In the genomic region with DNA sequence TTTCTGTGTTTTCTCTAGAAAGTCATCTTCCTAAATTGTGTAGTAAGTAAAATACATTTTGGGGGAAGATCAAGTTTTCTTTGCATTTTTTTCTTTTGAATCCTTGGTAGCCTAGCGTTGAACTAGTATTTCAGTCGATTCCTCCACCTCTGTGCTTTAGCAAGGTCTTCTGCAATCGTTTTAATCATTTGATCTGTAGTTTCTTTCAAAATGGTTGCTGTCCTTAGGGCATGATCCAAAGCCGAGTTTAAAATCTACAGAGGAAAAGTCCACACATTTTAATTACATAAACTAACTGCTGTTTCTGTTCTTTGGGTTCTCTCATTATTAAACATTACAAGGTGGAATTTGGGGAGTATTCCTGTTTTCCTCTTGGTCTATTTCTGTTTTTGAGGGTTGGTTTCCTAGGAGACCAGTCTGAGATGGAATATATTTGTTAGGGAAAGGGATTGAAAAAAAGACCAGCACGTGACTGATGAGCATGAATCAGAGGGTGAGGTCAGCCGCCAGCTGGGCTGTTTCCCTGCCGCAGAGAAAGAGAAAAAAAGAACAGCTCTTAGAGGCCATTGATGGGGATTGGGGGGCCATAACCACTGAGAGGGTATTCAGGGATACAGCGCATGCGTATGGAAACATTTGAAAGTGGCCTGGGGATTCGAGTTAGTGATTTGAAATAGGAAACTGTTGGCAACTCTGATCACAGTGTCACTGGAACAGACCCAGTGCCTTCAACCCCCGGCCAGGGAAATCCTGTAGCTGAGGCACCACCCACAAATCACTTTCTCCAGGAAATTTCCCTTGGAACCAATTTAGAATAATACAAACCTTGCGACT, we compare ENCODE assay signal across 11 cellular contexts. TPM values are rescaled to one million over a fixed set of nuclear protein-coding genes. Genes with fewer than 3 reads are reported as not detected.
DNase-seq lines count a peak whose midpoint lies in the region; ATAC-seq and FAIRE-seq lines count a peak whose summit lies in the region.
"Had no signal": no experiment of that assay in that cellular context is flagged by ENCODE, and none has a peak within 500 bp of the region (broad histone marks: within the 10 kb centered on the region; RNA-seq: fewer than 3 reads in every experiment).

No MANE protein-coding gene starts in this region.

- H3K4me3 ChIP-seq in neuronal stem cell (ENCODE audit: low read length in 2 of 2), result peak overlapping the region in 1 of 2 donors; percentile 31

- no peak overlapping the region for H2BK5ac ChIP-seq in neuronal stem cell (ENCODE audit: low read length)

- FAIRE-seq in frontal cortex (lab: Jason Lieb, UNC), result no peak

- DNase-seq in activated CD4-positive, alpha-beta T cell treated with anti-CD3 and anti-CD28 coated beads, Interleukin-2, amount 10 ng/mL, durations not matched to agents 24 days and 14 days, result peak; percentile 46
- DNase-seq in activated CD4-positive, alpha-beta T cell treated with anti-CD3 and anti-CD28 coated beads for 48 hours, result no peak
- DNase-seq in T1000 (lab: John Stamatoyannopoulos, UW), result peak; percentile 76
- DNase-seq in frontal cortex (ENCODE audit: low spot score in 2 of 2), result peak; percentile 37 to 58
- peak; percentile 39 for DNase-seq in neuronal stem cell (ENCODE audit: low spot score)
- no peak for DNase-seq in stimulated activated naive B cell treated with anti-CD40 and anti-IgM and Interleukin-4, amounts not matched to agents 10 μg/mL and 1 μg/mL and 100 μg/mL, for 72 hours
- DNase-seq: CD4-positive, CD25-positive, alpha-beta regulatory T cell had no signal

- H3K27me3 Mint-ChIP-seq in activated CD4-positive, alpha-beta T cell treated with anti-CD3 and anti-CD28 coated beads, Interleukin-2, amount 10 ng/mL, durations not matched to agents 24 days and 14 days, result peaks cover 23% of the 10 kb centered on the region
- peaks cover 0 to 3% of the 10 kb centered on the region in 2 donors for H3K27me3 Mint-ChIP-seq in stimulated activated naive B cell treated with anti-CD40 and anti-IgM and Interleukin-4, amounts not matched to agents 10 μg/mL and 1 μg/mL and 100 μg/mL, for 72 hours

- H3K4me1 Mint-ChIP-seq in activated CD4-positive, alpha-beta T cell treated with anti-CD3 and anti-CD28 coated beads, Interleukin-2, amount 10 ng/mL, durations not matched to agents 24 days and 14 days, result no peaks in the 10 kb centered on the region
- H3K4me1 Mint-ChIP-seq in stimulated activated naive B cell treated with anti-CD40 and anti-IgM and Interleukin-4, amounts not matched to agents 10 μg/mL and 1 μg/mL and 100 μg/mL, for 72 hours, result no peaks in the 10 kb centered on the region
- H3K4me1 Mint-ChIP-seq: CD4-positive, CD25-positive, alpha-beta regulatory T cell had no signal

- no peak overlapping the region for H3K4me3 Mint-ChIP-seq in activated CD4-positive, alpha-beta T cell treated with anti-CD3 and anti-CD28 coated beads, Interleukin-2, amount 10 ng/mL, durations not matched to agents 24 days and 14 days
- no peak overlapping the region for H3K4me3 Mint-ChIP-seq in stimulated activated naive B cell treated with anti-CD40 and anti-IgM and Interleukin-4, amounts not matched to agents 10 μg/mL and 1 μg/mL and 100 μg/mL, for 72 hours
- H3K4me3 Mint-ChIP-seq: CD4-positive, CD25-positive, alpha-beta regulatory T cell; stimulated activated naive CD8-positive, alpha-beta T cell treated with anti-CD3 and anti-CD28 coated beads, Interleukin-15, Interleukin-2, amounts not matched to agents 100 ng/mL and 50 ng/mL, for 24 hours had no signal

- H3K36me3 Mint-ChIP-seq in activated CD4-positive, alpha-beta T cell treated with anti-CD3 and anti-CD28 coated beads, Interleukin-2, amount 10 ng/mL, durations not matched to agents 24 days and 14 days (ENCODE audit: low read depth), result peaks cover 6% of the 10 kb centered on the region
- H3K36me3 Mint-ChIP-seq in stimulated activated naive B cell treated with anti-CD40 and anti-IgM and Interleukin-4, amounts not matched to agents 10 μg/mL and 1 μg/mL and 100 μg/mL, for 72 hours, result peaks cover 4 to 5% of the 10 kb centered on the region in 2 donors
- H3K36me3 Mint-ChIP-seq: CD4-positive, CD25-positive, alpha-beta regulatory T cell had no signal

- no peak overlapping the region for H2BK15ac ChIP-seq in neuronal stem cell (ENCODE audit: low read length)

- no peak overlapping the region for H4K91ac ChIP-seq in neuronal stem cell (ENCODE audit: low read depth, low read length, poor library complexity)

- no CpG with 5 or more reads among the region's 12 CpGs for WGBS in neuronal stem cell (ENCODE audit: extremely low coverage in 2 of 2, insufficient read length in 2 of 2, insufficient replicate concordance in 1 of 2), 2 donors

- H3K27me3 ChIP-seq in neuronal stem cell (ENCODE audit: control insufficient read depth in 3 of 3, insufficient read depth in 3 of 3, low read depth in 1 of 3, low read length in 3 of 3), result no peaks in the 10 kb centered on the region

- peaks cover 0 to 4% of the 10 kb centered on the region in 2 donors for H3K36me3 ChIP-seq in neuronal stem cell (replicated peaks in 1 of 2; ENCODE audit: control insufficient read depth in 2 of 2, insufficient read depth in 2 of 2, low read length in 2 of 2)

- H2AK5ac ChIP-seq in neuronal stem cell (ENCODE audit: low read depth, low read length), result no peak overlapping the region

- H3K9me3 ChIP-seq in neuronal stem cell (replicated peaks in 1 of 2; ENCODE audit: control insufficient read depth in 2 of 2, insufficient read depth in 1 of 2, low read depth in 1 of 2, low read length in 2 of 2), result peaks cover 0 to 5% of the 10 kb centered on the region in 2 donors

- peak overlapping the region; percentile 65 for H3K27ac ChIP-seq in neuronal stem cell (replicated peaks; ENCODE audit: low read length)
- H3K27ac ChIP-seq: VCaP had no signal

- peak overlapping the region; percentile 60 for H2AFZ ChIP-seq in neuronal stem cell (ENCODE audit: low read length)

- no peak overlapping the region for H3K4me2 ChIP-seq in neuronal stem cell (ENCODE audit: insufficient read depth, low read length, poor library complexity, severe bottlenecking)

- H3K9me3 Mint-ChIP-seq in activated CD4-positive, alpha-beta T cell treated with anti-CD3 and anti-CD28 coated beads, Interleukin-2, amount 10 ng/mL, durations not matched to agents 24 days and 14 days, result no peaks in the 10 kb centered on the region
- H3K9me3 Mint-ChIP-seq in stimulated activated naive B cell treated with anti-CD40 and anti-IgM and Interleukin-4, amounts not matched to agents 10 μg/mL and 1 μg/mL and 100 μg/mL, for 72 hours, result no peaks in the 10 kb centered on the region
- H3K9me3 Mint-ChIP-seq: stimulated activated naive CD8-positive, alpha-beta T cell treated with anti-CD3 and anti-CD28 coated beads, Interleukin-15, Interleukin-2, amounts not matched to agents 100 ng/mL and 50 ng/mL, for 24 hours had no signal

- H3K9ac ChIP-seq in neuronal stem cell (ENCODE audit: low read depth, low read length, poor library complexity), result no peak overlapping the region

- no peak overlapping the region for H3K14ac ChIP-seq in neuronal stem cell (ENCODE audit: low read length)

- H3K23ac ChIP-seq in neuronal stem cell (ENCODE audit: low read depth, low read length, poor library complexity), result no peak overlapping the region

- no peak overlapping the region for H3K27ac Mint-ChIP-seq in activated CD4-positive, alpha-beta T cell treated with anti-CD3 and anti-CD28 coated beads, Interleukin-2, amount 10 ng/mL, durations not matched to agents 24 days and 14 days
- H3K27ac Mint-ChIP-seq in stimulated activated naive B cell treated with anti-CD40 and anti-IgM and Interleukin-4, amounts not matched to agents 10 μg/mL and 1 μg/mL and 100 μg/mL, for 72 hours, result no peak overlapping the region
- H3K27ac Mint-ChIP-seq: CD4-positive, CD25-positive, alpha-beta regulatory T cell; stimulated activated naive CD8-positive, alpha-beta T cell treated with anti-CD3 and anti-CD28 coated beads, Interleukin-15, Interleukin-2, amounts not matched to agents 100 ng/mL and 50 ng/mL, for 24 hours had no signal

- intact Hi-C loops in activated CD4-positive, alpha-beta T cell treated with anti-CD3 and anti-CD28 coated beads, Interleukin-2, amount 10 ng/mL, durations not matched to agents 24 days and 14 days (cut with micrococcal nuclease), result no loop called here

- H4K8ac ChIP-seq in neuronal stem cell (ENCODE audit: low read depth, low read length), result no peak overlapping the region

- peaks cover 9 to 19% of the 10 kb centered on the region in 2 donors for H3K4me1 ChIP-seq in neuronal stem cell (ENCODE audit: control insufficient read depth in 2 of 2, insufficient read depth in 1 of 2, low read depth in 1 of 2, low read length in 2 of 2)

- no peak overlapping the region for H3K18ac ChIP-seq in neuronal stem cell (ENCODE audit: low read length)

- H2BK120ac ChIP-seq in neuronal stem cell (ENCODE audit: low read depth, low read length), result no peak overlapping the region

- no peaks in the 10 kb centered on the region for H3K79me1 ChIP-seq in neuronal stem cell (ENCODE audit: low read depth, low read length)

- no peak overlapping the region for H3K4ac ChIP-seq in neuronal stem cell (ENCODE audit: low read length)

- ATAC-seq in GM21619 (IDR thresholded peaks at IDR 0.05; ENCODE audit: unreplicated experiment) (no peak), GM21526 (IDR thresholded peaks at IDR 0.05; ENCODE audit: low FRiP score, unreplicated experiment) (no peak)
- ATAC-seq in stimulated activated naive B cell treated with anti-CD40 and anti-IgM and Interleukin-4, amounts not matched to agents 10 μg/mL and 1 μg/mL and 100 μg/mL, for 72 hours (replicated peaks), result no peak

- no peak overlapping the region for H2BK12ac ChIP-seq in neuronal stem cell (ENCODE audit: low read length)

RNA-seq across cellular contexts. Expression of a gene that starts 40.6 kb away (rescaled TPM):
- not detected in 2 replicates for total RNA-seq in activated CD4-positive, alpha-beta T cell treated with anti-CD3 and anti-CD28 coated beads, Interleukin-2, amount 10 ng/mL, durations not matched to agents 24 days and 14 days
- total RNA-seq in frontal cortex, result 5.3 TPM
- polyA plus RNA-seq in neuronal stem cell (2013, experiment 1 of 2), result 0.04 TPM
- polyA plus RNA-seq in neuronal stem cell (2013, experiment 2 of 2), result not detected
- total RNA-seq: CD4-positive, CD25-positive, alpha-beta regulatory T cell had no signal
- polyA plus RNA-seq: CD4-positive, CD25-positive, alpha-beta regulatory T cell had no signal

Comparison
In these comparisons a context has a peak if more than half of its experiments do, and no peak if none do; other contexts are left out.
1. DNase-seq: peak in activated CD4-positive, alpha-beta T cell treated with anti-CD3 and anti-CD28 coated beads, Interleukin-2, amount 10 ng/mL, durations not matched to agents 24 days and 14 days (single experiment), T1000 (single experiment), frontal cortex (2 of 2) and neuronal stem cell (single experiment); none in activated CD4-positive, alpha-beta T cell treated with anti-CD3 and anti-CD28 coated beads for 48 hours (single experiment) and stimulated activated naive B cell treated with anti-CD40 and anti-IgM and Interleukin-4, amounts not matched to agents 10 μg/mL and 1 μg/mL and 100 μg/mL, for 72 hours (single experiment).